15 cellular contexts compared by ENCODE assay signal in genomic region chr4:7705062-7705461, GRCh38.
DNase-seq lines count a peak whose midpoint lies in the region; ATAC-seq and TF ChIP-seq lines count a peak whose summit lies in the region.
"Had no signal": no experiment of that assay in that cellular context is flagged by ENCODE, and none has a peak within 500 bp of the region (broad histone marks: within the 10 kb centered on the region; RNA-seq: fewer than 3 reads in every experiment).

No MANE protein-coding gene starts in this region.

- H3K36me3 Mint-ChIP-seq in WTC11: no peaks in the 10 kb centered on the region

- POLR2A ChIA-PET in WTC11 (lab: Charles Lee): no interaction called here

- TF ChIP-seq CTCF in HFF-Myc (IDR thresholded peaks at IDR 0.05; ENCODE audit: low read depth, low read length, missing control alignments): peak; percentile 5
- TF ChIP-seq CTCF in WTC11 (IDR thresholded peaks at IDR 0.05): no peak

- intact Hi-C loops in left cardiac atrium (cut with DNase I): no loop called here
- intact Hi-C loops in sciatic nerve (cut with DNase I): no loop called here

- H3K27me3 Mint-ChIP-seq in WTC11 (ENCODE audit: low read depth): no peaks in the 10 kb centered on the region
- H3K27me3 Mint-ChIP-seq: activated naive CD8-positive, alpha-beta T cell treated with anti-CD3 and anti-CD28 coated beads, Interleukin-2, amount 50 U/mL, for 24 hours; stimulated activated naive CD8-positive, alpha-beta T cell treated with anti-CD3 and anti-CD28 coated beads, Interleukin-15, Interleukin-2, amounts not matched to agents 100 ng/mL and 50 ng/mL, for 24 hours had no signal

- DNase-seq in HFF-Myc (ENCODE audit: extremely low read depth, low read depth): no peak
- DNase-seq in WTC11 (ENCODE audit: low spot score): peak; percentile 42
- DNase-seq in left cardiac atrium: no peak
- no peak for DNase-seq in sciatic nerve (ENCODE audit: low spot score)
- no peak for DNase-seq in activated CD4-positive, alpha-beta T cell treated with anti-CD3 and anti-CD28 coated beads for 48 hours
- DNase-seq: activated naive CD8-positive, alpha-beta T cell treated with anti-CD3 and anti-CD28 coated beads, Interleukin-2, amount 50 U/mL, for 24 hours; COR-L47; NCI-H1694 treated with DMSO at 0.1 percent for 48 hours; NCI-H345; NK-92 treated with Interleukin-12 subunit alpha and Interleukin-12 subunit beta, amount 100 ng/mL, for 24 hours had no signal

- CTCF ChIA-PET in WTC11 (lab: Charles Lee): interaction anchor here (0.5 to 2.2 kb wide), 16 partner anchors 9 to 903 kb away, joined by 3 to 6 read pairs (median 3); no protein-coding TSS in a partner anchor

- no peak overlapping the region for H3K4me3 Mint-ChIP-seq in WTC11
- H3K4me3 Mint-ChIP-seq: activated naive CD8-positive, alpha-beta T cell treated with anti-CD3 and anti-CD28 coated beads, Interleukin-2, amount 50 U/mL, for 24 hours; stimulated activated naive CD8-positive, alpha-beta T cell treated with anti-CD3 and anti-CD28 coated beads, Interleukin-15, Interleukin-2, amounts not matched to agents 100 ng/mL and 50 ng/mL, for 24 hours had no signal

- ATAC-seq in WTC11: peak; percentile 79
- peak; percentile 8 to 53 for ATAC-seq in left cardiac atrium
- peak; percentile 59 for ATAC-seq in sciatic nerve
- no peak for ATAC-seq in HG03097 (IDR thresholded peaks at IDR 0.05; ENCODE audit: low FRiP score, unreplicated experiment)
- ATAC-seq in HG02970 (IDR thresholded peaks at IDR 0.05; ENCODE audit: low FRiP score, unreplicated experiment): no peak
- ATAC-seq: activated naive CD8-positive, alpha-beta T cell treated with anti-CD3 and anti-CD28 coated beads, Interleukin-2, amount 50 U/mL, for 24 hours had no signal

- H3K4me3 ChIP-seq in HFF-Myc (replicated peaks; ENCODE audit: low read depth, low read length): no peak overlapping the region
- H3K4me3 ChIP-seq: ovary, upper lobe of left lung had no signal

- no peak overlapping the region for H3K27ac Mint-ChIP-seq in WTC11
- H3K27ac Mint-ChIP-seq: activated naive CD8-positive, alpha-beta T cell treated with anti-CD3 and anti-CD28 coated beads, Interleukin-2, amount 50 U/mL, for 24 hours; stimulated activated naive CD8-positive, alpha-beta T cell treated with anti-CD3 and anti-CD28 coated beads, Interleukin-15, Interleukin-2, amounts not matched to agents 100 ng/mL and 50 ng/mL, for 24 hours had no signal

- no peaks in the 10 kb centered on the region for H3K9me3 Mint-ChIP-seq in WTC11
- H3K9me3 Mint-ChIP-seq: activated naive CD8-positive, alpha-beta T cell treated with anti-CD3 and anti-CD28 coated beads, Interleukin-2, amount 50 U/mL, for 24 hours; stimulated activated naive CD8-positive, alpha-beta T cell treated with anti-CD3 and anti-CD28 coated beads, Interleukin-15, Interleukin-2, amounts not matched to agents 100 ng/mL and 50 ng/mL, for 24 hours had no signal

- peaks cover 12% of the 10 kb centered on the region for H3K4me1 Mint-ChIP-seq in WTC11
- H3K4me1 Mint-ChIP-seq: activated naive CD8-positive, alpha-beta T cell treated with anti-CD3 and anti-CD28 coated beads, Interleukin-2, amount 50 U/mL, for 24 hours had no signal

TF ChIP-seq in WTC11, 78 proteins besides CTCF, POLR2A, EP300 and RAD21:
- TF ChIP-seq PRDM15 (CRISPR knock-in tag; IDR thresholded peaks at IDR 0.05) (no peak), ZNF425 (CRISPR knock-in tag; conservative IDR thresholded peaks at IDR 0.05) (no peak), ERG (CRISPR knock-in tag; IDR thresholded peaks at IDR 0.05) (peak; percentile 47; the same call in 1 of the 2 replicates), HMGA2 (CRISPR knock-in tag; IDR thresholded peaks at IDR 0.05) (no peak)

Comparison
In these comparisons a context has a peak if more than half of its experiments do, and no peak if none do; other contexts are left out.
1. ATAC-seq: peak in WTC11 (single experiment), left cardiac atrium (2 of 2) and sciatic nerve (single experiment); none in HG03097 (single experiment) and HG02970 (single experiment).